In the genomic region with DNA sequence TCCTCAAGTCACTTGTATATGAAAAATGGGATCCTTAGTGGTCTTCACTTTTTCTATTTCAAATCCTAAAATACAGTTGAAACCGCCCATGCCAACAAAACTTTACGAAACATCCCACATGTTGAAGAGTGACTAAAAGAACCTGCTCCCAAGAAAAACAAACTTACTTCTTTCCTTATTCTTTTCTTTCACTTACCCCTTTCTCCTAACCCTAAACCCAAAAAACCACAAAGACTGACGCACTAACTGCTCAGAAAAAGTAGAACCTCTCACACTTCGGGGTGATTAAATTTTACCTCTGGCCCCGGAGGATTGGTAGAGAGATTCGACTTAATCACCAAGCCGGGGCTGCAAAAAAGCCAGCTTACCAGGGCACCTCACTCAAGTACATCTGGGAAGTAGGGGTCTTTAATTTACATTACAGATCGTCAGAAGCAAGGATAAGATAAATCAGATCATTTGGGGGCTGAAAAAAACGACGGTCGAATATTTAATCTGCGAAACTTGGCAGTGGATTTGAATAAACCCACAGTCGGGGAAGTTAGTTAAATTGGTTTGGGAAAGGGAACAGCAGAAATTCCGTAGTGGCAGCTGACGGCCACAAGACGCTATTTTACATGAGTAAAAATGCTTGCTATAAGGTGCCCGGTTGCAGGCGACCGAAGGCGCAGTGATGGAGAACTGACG, we compare ENCODE assay signal across 2 cellular contexts.
TF ChIP-seq lines count a peak whose summit lies in the region.

No MANE protein-coding gene starts in this region.

TF ChIP-seq in SK-N-SH, 30 proteins besides CTCF, POLR2A, EP300 and RAD21 (continued from another document):
- TF ChIP-seq, protein P1, sequence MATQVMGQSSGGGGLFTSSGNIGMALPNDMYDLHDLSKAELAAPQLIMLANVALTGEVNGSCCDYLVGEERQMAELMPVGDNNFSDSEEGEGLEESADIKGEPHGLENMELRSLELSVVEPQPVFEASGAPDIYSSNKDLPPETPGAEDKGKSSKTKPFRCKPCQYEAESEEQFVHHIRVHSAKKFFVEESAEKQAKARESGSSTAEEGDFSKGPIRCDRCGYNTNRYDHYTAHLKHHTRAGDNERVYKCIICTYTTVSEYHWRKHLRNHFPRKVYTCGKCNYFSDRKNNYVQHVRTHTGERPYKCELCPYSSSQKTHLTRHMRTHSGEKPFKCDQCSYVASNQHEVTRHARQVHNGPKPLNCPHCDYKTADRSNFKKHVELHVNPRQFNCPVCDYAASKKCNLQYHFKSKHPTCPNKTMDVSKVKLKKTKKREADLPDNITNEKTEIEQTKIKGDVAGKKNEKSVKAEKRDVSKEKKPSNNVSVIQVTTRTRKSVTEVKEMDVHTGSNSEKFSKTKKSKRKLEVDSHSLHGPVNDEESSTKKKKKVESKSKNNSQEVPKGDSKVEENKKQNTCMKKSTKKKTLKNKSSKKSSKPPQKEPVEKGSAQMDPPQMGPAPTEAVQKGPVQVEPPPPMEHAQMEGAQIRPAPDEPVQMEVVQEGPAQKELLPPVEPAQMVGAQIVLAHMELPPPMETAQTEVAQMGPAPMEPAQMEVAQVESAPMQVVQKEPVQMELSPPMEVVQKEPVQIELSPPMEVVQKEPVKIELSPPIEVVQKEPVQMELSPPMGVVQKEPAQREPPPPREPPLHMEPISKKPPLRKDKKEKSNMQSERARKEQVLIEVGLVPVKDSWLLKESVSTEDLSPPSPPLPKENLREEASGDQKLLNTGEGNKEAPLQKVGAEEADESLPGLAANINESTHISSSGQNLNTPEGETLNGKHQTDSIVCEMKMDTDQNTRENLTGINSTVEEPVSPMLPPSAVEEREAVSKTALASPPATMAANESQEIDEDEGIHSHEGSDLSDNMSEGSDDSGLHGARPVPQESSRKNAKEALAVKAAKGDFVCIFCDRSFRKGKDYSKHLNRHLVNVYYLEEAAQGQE (IDR thresholded peaks at IDR 0.05; ENCODE audit: low read depth, low read length), result no peak

TF ChIP-seq in SK-N-SH treated with all-trans-retinoic acid at 6 μM for 48 hours, 23 proteins besides CTCF, POLR2A, EP300 and RAD21 (continued from another document):
- TF ChIP-seq TCF4 (CRISPR knock-in tag; IDR thresholded peaks at IDR 0.05; ENCODE audit: borderline replicate concordance), result no peak
- TF ChIP-seq ZC3H10 (CRISPR knock-in tag; IDR thresholded peaks at IDR 0.05), result no peak
- no peak for TF ChIP-seq ZNF70 (CRISPR knock-in tag; IDR thresholded peaks at IDR 0.05)
- TF ChIP-seq, protein P2, sequence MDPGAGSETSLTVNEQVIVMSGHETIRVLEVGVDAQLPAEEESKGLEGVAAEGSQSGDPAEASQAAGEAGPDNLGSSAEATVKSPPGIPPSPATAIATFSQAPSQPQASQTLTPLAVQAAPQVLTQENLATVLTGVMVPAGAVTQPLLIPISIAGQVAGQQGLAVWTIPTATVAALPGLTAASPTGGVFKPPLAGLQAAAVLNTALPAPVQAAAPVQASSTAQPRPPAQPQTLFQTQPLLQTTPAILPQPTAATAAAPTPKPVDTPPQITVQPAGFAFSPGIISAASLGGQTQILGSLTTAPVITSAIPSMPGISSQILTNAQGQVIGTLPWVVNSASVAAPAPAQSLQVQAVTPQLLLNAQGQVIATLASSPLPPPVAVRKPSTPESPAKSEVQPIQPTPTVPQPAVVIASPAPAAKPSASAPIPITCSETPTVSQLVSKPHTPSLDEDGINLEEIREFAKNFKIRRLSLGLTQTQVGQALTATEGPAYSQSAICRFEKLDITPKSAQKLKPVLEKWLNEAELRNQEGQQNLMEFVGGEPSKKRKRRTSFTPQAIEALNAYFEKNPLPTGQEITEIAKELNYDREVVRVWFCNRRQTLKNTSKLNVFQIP (CRISPR knock-in tag; IDR thresholded peaks at IDR 0.05; ENCODE audit: borderline replicate concordance, low read depth), result no peak
- TF ChIP-seq, protein P3, sequence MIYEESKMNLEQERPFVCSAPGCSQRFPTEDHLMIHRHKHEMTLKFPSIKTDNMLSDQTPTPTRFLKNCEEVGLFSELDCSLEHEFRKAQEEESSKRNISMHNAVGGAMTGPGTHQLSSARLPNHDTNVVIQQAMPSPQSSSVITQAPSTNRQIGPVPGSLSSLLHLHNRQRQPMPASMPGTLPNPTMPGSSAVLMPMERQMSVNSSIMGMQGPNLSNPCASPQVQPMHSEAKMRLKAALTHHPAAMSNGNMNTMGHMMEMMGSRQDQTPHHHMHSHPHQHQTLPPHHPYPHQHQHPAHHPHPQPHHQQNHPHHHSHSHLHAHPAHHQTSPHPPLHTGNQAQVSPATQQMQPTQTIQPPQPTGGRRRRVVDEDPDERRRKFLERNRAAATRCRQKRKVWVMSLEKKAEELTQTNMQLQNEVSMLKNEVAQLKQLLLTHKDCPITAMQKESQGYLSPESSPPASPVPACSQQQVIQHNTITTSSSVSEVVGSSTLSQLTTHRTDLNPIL (CRISPR knock-in tag; IDR thresholded peaks at IDR 0.05; ENCODE audit: low read depth), result no peak
- no peak for TF ChIP-seq BACH2 (CRISPR knock-in tag; IDR thresholded peaks at IDR 0.05; ENCODE audit: borderline replicate concordance)
- TF ChIP-seq ZFP30 (CRISPR knock-in tag; IDR thresholded peaks at IDR 0.05), result no peak
- no peak for TF ChIP-seq ZNF8 (CRISPR knock-in tag; IDR thresholded peaks at IDR 0.05)
- TF ChIP-seq ARNTL (CRISPR knock-in tag; IDR thresholded peaks at IDR 0.05; ENCODE audit: borderline replicate concordance, low read depth), result no peak
- no peak for TF ChIP-seq ISL1 (CRISPR knock-in tag; IDR thresholded peaks at IDR 0.05)
- TF ChIP-seq SNAI2 (CRISPR knock-in tag; IDR thresholded peaks at IDR 0.05), result no peak
TF ChIP-seq in SK-N-SH treated with all-trans-retinoic acid at 6 μM for 48 hours: peak in this region for 0.
